ENCODE assay signal across 19 cellular contexts in the genomic region with DNA sequence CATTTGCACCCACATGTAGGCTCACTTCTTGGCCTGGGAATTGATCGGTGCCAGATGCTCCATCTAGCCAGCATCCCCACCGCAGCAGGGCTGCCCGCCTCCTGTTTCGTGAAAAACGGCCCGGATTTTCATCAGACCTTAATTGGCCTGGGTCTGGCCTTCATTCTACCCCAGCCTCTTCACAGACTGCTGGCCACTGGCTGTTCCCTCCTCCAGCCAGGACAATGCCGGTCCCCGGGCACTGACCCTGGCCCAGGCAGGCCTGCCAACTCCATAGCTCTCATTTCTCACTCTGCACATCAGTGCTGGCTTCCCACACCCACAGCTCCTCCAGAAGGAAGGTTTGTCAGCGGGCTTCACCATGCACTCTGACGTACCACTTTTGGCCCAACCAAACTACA. TPM values are rescaled to one million over a fixed set of nuclear protein-coding genes. Genes with fewer than 3 reads are reported as not detected.
DNase-seq lines count a peak whose midpoint lies in the region; ATAC-seq and TF ChIP-seq lines count a peak whose summit lies in the region.
"Had no signal": no experiment of that assay in that cellular context is flagged by ENCODE, and none has a peak within 500 bp of the region (broad histone marks: within the 10 kb centered on the region; RNA-seq: fewer than 3 reads in every experiment).

No MANE protein-coding gene starts in this region.

- H3K27ac ChIP-seq in coronary artery (peak overlapping the region in 1 of 2 donors; percentile 13), left ventricle myocardium inferior (replicated peaks) (peak overlapping the region; percentile 86), upper lobe of left lung (peak overlapping the region; percentile 34 to 73 (median 61))

- H3K27me3 ChIP-seq in left ventricle myocardium inferior (ENCODE audit: low read depth) (no peaks in the 10 kb centered on the region), upper lobe of left lung (no peaks in the 10 kb centered on the region)

- peak in 1 of 2 donors; percentile 17 for ATAC-seq in upper lobe of left lung (ENCODE audit: low FRiP score in 2 of 2)
- no peak for ATAC-seq in HG03354 (IDR thresholded peaks at IDR 0.05; ENCODE audit: poor library complexity, severe bottlenecking, unreplicated experiment)
- ATAC-seq: naive thymus-derived CD8-positive, alpha-beta T cell; T-cell had no signal

- intact Hi-C loops in left ventricle myocardium inferior (cut with micrococcal nuclease) (no loop called here), posterior cingulate gyrus (cut with DNase I) (loop anchor here (10.0 kb wide), 1 partner anchor 155 kb away; no protein-coding TSS in a partner anchor)

- no peak for DNase-seq in coronary artery (ENCODE audit: low spot score)
- DNase-seq in left ventricle myocardium inferior, result no peak
- DNase-seq in posterior cingulate gyrus, result peak in 6 of 10 donors; percentile 30 to 82 (median 52)
- peak in 1 of 2 donors; percentile 50 for DNase-seq in upper lobe of left lung
- no peak for DNase-seq in T-helper 2 cell
- DNase-seq in DMS 273 treated with DMSO at 0.1 percent for 48 hours (lab: John Stamatoyannopoulos, UW), result no peak
- DNase-seq: activated gamma-delta T cell; central memory CD4-positive, alpha-beta T cell; effector CD4-positive, alpha-beta T cell; EL; mesendoderm; naive thymus-derived CD8-positive, alpha-beta T cell; NCI-H146; NCI-H2171 treated with DMSO at 0.1 percent for 48 hours; NCI-H526 treated with DMSO at 0.1 percent for 48 hours; SIG-M5; T-cell had no signal

- H3K4me3 ChIP-seq in coronary artery (peak overlapping the region; percentile 9), left ventricle myocardium inferior (peak overlapping the region; percentile 18), upper lobe of left lung (no peak overlapping the region)

- no peaks in the 10 kb centered on the region for H3K9me3 ChIP-seq in left ventricle myocardium inferior (replicated peaks)
- H3K9me3 ChIP-seq in upper lobe of left lung, result no peaks in the 10 kb centered on the region

- TF ChIP-seq EP300 in upper lobe of left lung (IDR thresholded peaks at IDR 0.05), result no peak

- WGBS in upper lobe of left lung, 2 donors, result 72 to 80% methylated on average over 9 to 10 of the region's 10 CpGs

- H3K4me1 ChIP-seq in left ventricle myocardium inferior (peaks cover 100% of the 10 kb centered on the region), upper lobe of left lung (peaks cover 73 to 96% (median 79%) of the 10 kb centered on the region in 4 donors)

- TF ChIP-seq POLR2A in upper lobe of left lung (IDR thresholded peaks at IDR 0.05), result no peak

- no peak for TF ChIP-seq CTCF in coronary artery (IDR thresholded peaks at IDR 0.05)
- TF ChIP-seq CTCF in left ventricle myocardium inferior (IDR thresholded peaks at IDR 0.05; ENCODE audit: borderline replicate concordance), result no peak
- no peak for TF ChIP-seq CTCF in upper lobe of left lung (IDR thresholded peaks at IDR 0.05)

- peaks cover 37% of the 10 kb centered on the region for H3K36me3 ChIP-seq in left ventricle myocardium inferior
- peaks cover 0 to 79% (median 6%) of the 10 kb centered on the region in 4 donors for H3K36me3 ChIP-seq in upper lobe of left lung

RNA-seq across cellular contexts. Expression of a gene that starts 27.9 kb away (rescaled TPM):
- total RNA-seq in left ventricle myocardium inferior, result 250 TPM
- total RNA-seq in upper lobe of left lung, result 100 to 1,000 TPM; 196 to 659 (median 531) TPM
- total RNA-seq: B cell had no signal

Comparison
In these comparisons a context has a peak if more than half of its experiments do, and no peak if none do; other contexts are left out.
1. DNase-seq: peak in posterior cingulate gyrus (6 of 10); none in coronary artery (single experiment), left ventricle myocardium inferior (single experiment), T-helper 2 cell (0 of 5) and DMS 273 treated with DMSO at 0.1 percent for 48 hours (single experiment).
2. H3K4me3 ChIP-seq: peak in coronary artery (single experiment) and left ventricle myocardium inferior (single experiment); none in upper lobe of left lung (0 of 4).